Comparison of ENCODE assay signal across 8 cellular contexts in genomic region chr5:132064738-132065331, GRCh38. TPM values are rescaled to one million over a fixed set of nuclear protein-coding genes. Genes with fewer than 3 reads are reported as not detected.
A peak's percentile ranks its signal among the peaks of the same experiment; 100 is the strongest.
DNase-seq lines count a peak whose midpoint lies in the region; ATAC-seq and TF ChIP-seq lines count a peak whose summit lies in the region.

No MANE protein-coding gene starts in this region.

- H3K4me3 ChIP-seq in HL-60 (replicated peaks; ENCODE audit: insufficient read depth, low read length): no peak overlapping the region
- H3K4me3 ChIP-seq in Peyer's patch: no peak overlapping the region
- no peak overlapping the region for H3K4me3 ChIP-seq in neural cell (ENCODE audit: low read length)
- no peak overlapping the region for H3K4me3 ChIP-seq in stomach

- H3K4me1 ChIP-seq in Peyer's patch (no peaks in the 10 kb centered on the region), stomach (peaks cover 0 to 6% (median 0%) of the 10 kb centered on the region in 4 donors)

- TF ChIP-seq POLR2A in Peyer's patch (IDR thresholded peaks at IDR 0.05): no peak
- no peak for TF ChIP-seq POLR2A in stomach (IDR thresholded peaks at IDR 0.05)

- H3K9me3 ChIP-seq in Peyer's patch (no peaks in the 10 kb centered on the region), neural cell (ENCODE audit: low read length) (no peaks in the 10 kb centered on the region), stomach (no peaks in the 10 kb centered on the region)

- ATAC-seq in GM19397 (IDR thresholded peaks at IDR 0.05; ENCODE audit: unreplicated experiment): peak; percentile 57

- H3K27ac ChIP-seq in HL-60 (replicated peaks) (no peak overlapping the region), Peyer's patch (no peak overlapping the region), neural cell (ENCODE audit: low read length) (no peak overlapping the region), stomach (no peak overlapping the region)

- H3K36me3 ChIP-seq in Peyer's patch: no peaks in the 10 kb centered on the region
- no peaks in the 10 kb centered on the region for H3K36me3 ChIP-seq in neural cell (ENCODE audit: insufficient read depth, low read length)
- no peaks in the 10 kb centered on the region for H3K36me3 ChIP-seq in stomach

- no peak overlapping the region for H3K4me2 ChIP-seq in neural cell (ENCODE audit: low read length)

- H2AFZ ChIP-seq in neural cell (ENCODE audit: low read depth, low read length): no peak overlapping the region

- intact Hi-C loops in stomach (cut with DNase I; ENCODE audit: low total_unique reads): loop anchor here (10.0 kb wide), 1 partner anchor 120 kb away; no protein-coding TSS in a partner anchor

- TF ChIP-seq CTCF in HL-60 (IDR thresholded peaks at IDR 0.05; ENCODE audit: insufficient read depth, low read length): peak; percentile 77
- TF ChIP-seq CTCF in Peyer's patch (IDR thresholded peaks at IDR 0.05): peak; percentile 67 to 88 (median 77)
- peak; percentile 76 for TF ChIP-seq CTCF in neural cell (IDR thresholded peaks at IDR 0.05; ENCODE audit: poor library complexity, severe bottlenecking)
- TF ChIP-seq CTCF in stomach (IDR thresholded peaks at IDR 0.05): peak in 5 of 7 experiments; percentile 69 to 96 (median 91)

- H3K9me2 ChIP-seq in neural cell (ENCODE audit: insufficient read depth, low read length): no peaks in the 10 kb centered on the region

- WGBS in stomach, 5 donors: 8 to 81% (median 73%) methylated on average over 2 to 11 of the region's 11 CpGs

- peak; percentile 63 for TF ChIP-seq RAD21 in neural cell (conservative IDR thresholded peaks at IDR 0.05)

- H3K27me3 ChIP-seq in HL-60 (ENCODE audit: insufficient read depth, poor library complexity, severe bottlenecking): no peaks in the 10 kb centered on the region
- H3K27me3 ChIP-seq in Peyer's patch: no peaks in the 10 kb centered on the region
- H3K27me3 ChIP-seq in neural cell (ENCODE audit: insufficient read depth, low read depth, low read length): no peaks in the 10 kb centered on the region
- no peaks in the 10 kb centered on the region for H3K27me3 ChIP-seq in stomach

- no peaks in the 10 kb centered on the region for H4K20me1 ChIP-seq in neural cell (ENCODE audit: insufficient read depth)

- DNase-seq in COLO668 (lab: John Stamatoyannopoulos, UW; ENCODE audit: unreplicated experiment) (peak; percentile 48), HL-60 (ENCODE audit: low read depth in 1 of 2, low spot score in 1 of 2) (peak; percentile 29 to 48), Peyer's patch (peak; percentile 75 to 92 (median 76)), fibroblast of peridontal ligament (ENCODE audit: extremely low read depth) (peak; percentile 72), stomach (peak; percentile 74)
- DNase-seq in activated T-cell treated with anti-CD3 and anti-CD28 coated beads, Interleukin-2, amount 50 U/mL, for 48 hours: peak; percentile 92

- no peak for TF ChIP-seq EP300 in neural cell (conservative IDR thresholded peaks at IDR 0.05; ENCODE audit: poor library complexity, severe bottlenecking)
- no peak for TF ChIP-seq EP300 in stomach (IDR thresholded peaks at IDR 0.05)

- H3F3A ChIP-seq in neural cell (ENCODE audit: insufficient read depth, low read length, poor library complexity, severe bottlenecking): no peaks in the 10 kb centered on the region

- no peaks in the 10 kb centered on the region for H3K79me2 ChIP-seq in neural cell (replicated peaks; ENCODE audit: insufficient read depth, low read length)

- H3K9ac ChIP-seq in neural cell (ENCODE audit: low read length): no peak overlapping the region

TF ChIP-seq in neural cell, 6 proteins besides CTCF, POLR2A, EP300 and RAD21:
- TF ChIP-seq TAF1 (IDR thresholded peaks at IDR 0.05; ENCODE audit: low read depth): no peak
- no peak for TF ChIP-seq EZH2 (IDR thresholded peaks at IDR 0.05; ENCODE audit: borderline replicate concordance, insufficient read depth, low read length, poor library complexity, severe bottlenecking)
- TF ChIP-seq POLR2AphosphoS5 (IDR thresholded peaks at IDR 0.05): no peak
- TF ChIP-seq SMC3 (conservative IDR thresholded peaks at IDR 0.05; ENCODE audit: poor library complexity): peak; percentile 49
- TF ChIP-seq MXI1 (conservative IDR thresholded peaks at IDR 0.05; ENCODE audit: poor library complexity, severe bottlenecking): no peak

RNA-seq across cellular contexts. Expression of gene IL3, which starts 4.4 kb away (rescaled TPM):
- total RNA-seq in Peyer's patch (not detected), stomach (not detected)
- polyA plus RNA-seq in neural cell (not detected in 2 replicates), stomach (not detected)
- polyA minus RNA-seq in neural cell: not detected in 2 replicates

RNA-seq across cellular contexts. Expression of gene CSF2, which starts 8.8 kb away (rescaled TPM):
- total RNA-seq in Peyer's patch (not detected), stomach (not detected)
- polyA plus RNA-seq in neural cell (not detected in 2 replicates), stomach (not detected)
- polyA minus RNA-seq in neural cell: not detected in 2 replicates

RNA-seq across cellular contexts. Expression of gene ACSL6, which starts 53.4 kb away (rescaled TPM):
- 10 to 100 TPM in 1 of 4 donors, 1 to 10 TPM in 2, not detected in 1; 1.1 to 12.4 (median 7.4) TPM for total RNA-seq in Peyer's patch
- 30.5 and 39.0 TPM in 2 replicates for polyA plus RNA-seq in neural cell
- 37.5 and 41.6 TPM in 2 replicates for polyA minus RNA-seq in neural cell
- 1 to 10 TPM in 3 of 5 donors, not detected in 2; 1.7 to 7.2 (median 2.9) TPM for total RNA-seq in stomach
- polyA plus RNA-seq in stomach: under 1 TPM; 0.19 to 0.61 (median 0.45) TPM

Comparison
In these comparisons a context has a peak if more than half of its experiments do, and no peak if none do; other contexts are left out.
1. DNase-seq: peak in every context shown above with its lines; median percentile 92 in activated T-cell treated with anti-CD3 and anti-CD28 coated beads, Interleukin-2, amount 50 U/mL, for 48 hours; 76 in Peyer's patch; 74 in stomach; 72 in fibroblast of peridontal ligament; 48 in COLO668; 38 in HL-60.